ENCODE assay signal across 11 cellular contexts in the genomic region with DNA sequence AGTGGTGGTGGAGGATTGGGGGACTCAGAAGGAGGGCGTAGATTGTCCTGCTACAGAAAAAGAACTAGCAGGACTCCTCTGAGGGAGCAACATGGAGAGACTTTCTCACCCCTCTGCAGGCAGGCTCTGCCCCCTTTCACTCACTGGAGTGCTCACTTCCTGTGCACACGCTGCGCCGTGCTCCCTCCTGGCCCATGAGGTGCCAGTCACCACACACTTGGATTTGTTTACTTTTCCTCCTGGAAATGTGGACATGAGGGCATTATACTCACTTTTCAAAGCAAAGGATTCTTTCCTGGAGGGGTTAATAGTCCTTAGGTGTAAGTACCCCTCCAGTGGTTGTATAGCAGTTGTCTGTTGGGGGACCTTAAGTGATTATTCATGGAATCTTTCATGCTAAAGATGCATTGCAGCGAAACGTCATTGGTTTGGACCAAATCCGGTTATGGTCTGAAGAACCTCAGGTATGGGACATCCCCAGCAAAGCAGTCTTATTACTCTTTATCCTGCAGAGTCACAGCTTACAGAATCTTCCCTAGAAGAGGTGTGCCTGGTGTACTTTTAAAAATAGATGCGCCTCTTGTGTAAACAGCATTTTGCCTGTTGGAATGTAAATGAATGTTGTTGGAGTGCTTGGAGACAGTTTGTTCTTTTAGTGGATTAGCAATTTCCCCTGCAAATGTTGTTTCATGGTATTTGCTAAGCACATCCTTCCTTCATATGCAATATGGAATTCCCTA.
DNase-seq lines count a peak whose midpoint lies in the region; TF ChIP-seq lines count a peak whose summit lies in the region.
"Had no signal": no experiment of that assay in that cellular context is flagged by ENCODE, and none has a peak within 500 bp of the region (broad histone marks: within the 10 kb centered on the region; RNA-seq: fewer than 3 reads in every experiment).

No MANE protein-coding gene starts in this region.

- no peaks in the 10 kb centered on the region for H3K27me3 ChIP-seq in tibial nerve

- WGBS in tibial nerve, 2 donors: 78 to 80% methylated on average over 8 of the region's 8 CpGs

- peak; percentile 52 to 71 for TF ChIP-seq EP300 in tibial nerve (IDR thresholded peaks at IDR 0.05)

- H3K27ac Mint-ChIP-seq in activated CD4-positive, alpha-beta T cell treated with anti-CD3 and anti-CD28 coated beads, Interleukin-2, amount 10 ng/mL, durations not matched to agents 7 days and 5 days: no peak overlapping the region

- H3K9me3 Mint-ChIP-seq in activated CD4-positive, alpha-beta T cell treated with anti-CD3 and anti-CD28 coated beads, Interleukin-2, amount 10 ng/mL, durations not matched to agents 7 days and 5 days: no peaks in the 10 kb centered on the region

- CTCF ChIA-PET in activated CD4-positive, alpha-beta T cell treated with anti-CD3 and anti-CD28 coated beads, Interleukin-2, amount 10 ng/mL, durations not matched to agents 7 days and 5 days (lab: Charles Lee): interaction anchor here (1.1 kb wide), 1 partner anchor 42 kb away, joined by 3 read pairs; no protein-coding TSS in a partner anchor

- peaks cover 2% of the 10 kb centered on the region for H3K4me1 Mint-ChIP-seq in activated CD4-positive, alpha-beta T cell treated with anti-CD3 and anti-CD28 coated beads, Interleukin-2, amount 10 ng/mL, durations not matched to agents 7 days and 5 days

- TF ChIP-seq CTCF in tibial nerve (IDR thresholded peaks at IDR 0.05): no peak

- no peak overlapping the region for H3K4me3 Mint-ChIP-seq in activated CD4-positive, alpha-beta T cell treated with anti-CD3 and anti-CD28 coated beads, Interleukin-2, amount 10 ng/mL, durations not matched to agents 7 days and 5 days

- DNase-seq in DMS53 (lab: John Stamatoyannopoulos, UW) (peak; percentile 39), DMS53 treated with DMSO at 0.1 percent for 48 hours (lab: John Stamatoyannopoulos, UW; ENCODE audit: unreplicated experiment) (no peak), lung microvascular endothelial cell (ENCODE audit: low read depth in 2 of 2) (peak; percentile 65 to 71), tibial nerve (ENCODE audit: low spot score in 2 of 2) (peak in 1 of 2 donors; percentile 5), NCI-H1417 (lab: John Stamatoyannopoulos, UW) (no peak)
- no peak for DNase-seq in activated CD4-positive, alpha-beta T cell treated with anti-CD3 and anti-CD28 coated beads, Interleukin-2, amount 10 ng/mL, durations not matched to agents 7 days and 5 days
- no peak for DNase-seq in activated CD4-positive, alpha-beta T cell treated with anti-CD3 and anti-CD28 coated beads for 1 hour
- DNase-seq: 8988T, activated gamma-delta T cell, naive B cell had no signal

- no peaks in the 10 kb centered on the region for H3K9me3 ChIP-seq in tibial nerve

- no peaks in the 10 kb centered on the region for H3K36me3 ChIP-seq in tibial nerve

- no peak overlapping the region for H3K4me3 ChIP-seq in tibial nerve

- H3K27ac ChIP-seq in cingulate gyrus (ENCODE audit: low read depth, low read length) (peak overlapping the region; percentile 22), tibial nerve (peak overlapping the region; percentile 56 to 85 (median 71))

- peaks cover 4 to 94% (median 55%) of the 10 kb centered on the region in 4 donors for H3K4me1 ChIP-seq in tibial nerve

- TF ChIP-seq POLR2A in tibial nerve (IDR thresholded peaks at IDR 0.05): no peak

- no peaks in the 10 kb centered on the region for H3K27me3 Mint-ChIP-seq in activated CD4-positive, alpha-beta T cell treated with anti-CD3 and anti-CD28 coated beads, Interleukin-2, amount 10 ng/mL, durations not matched to agents 7 days and 5 days
- H3K27me3 Mint-ChIP-seq: naive B cell had no signal

- POLR2A ChIA-PET in activated CD4-positive, alpha-beta T cell treated with anti-CD3 and anti-CD28 coated beads, Interleukin-2, amount 10 ng/mL, durations not matched to agents 7 days and 5 days (lab: Charles Lee): no interaction called here

- no peaks in the 10 kb centered on the region for H3K36me3 Mint-ChIP-seq in activated CD4-positive, alpha-beta T cell treated with anti-CD3 and anti-CD28 coated beads, Interleukin-2, amount 10 ng/mL, durations not matched to agents 7 days and 5 days (ENCODE audit: low read depth)
- H3K36me3 Mint-ChIP-seq: naive B cell had no signal

Comparison
In these comparisons a context has a peak if more than half of its experiments do, and no peak if none do; other contexts are left out.
1. DNase-seq: peak in DMS53 (single experiment) and lung microvascular endothelial cell (2 of 2); none in DMS53 treated with DMSO at 0.1 percent for 48 hours (single experiment), activated CD4-positive, alpha-beta T cell treated with anti-CD3 and anti-CD28 coated beads, Interleukin-2, amount 10 ng/mL, durations not matched to agents 7 days and 5 days (single experiment), NCI-H1417 (0 of 3) and activated CD4-positive, alpha-beta T cell treated with anti-CD3 and anti-CD28 coated beads for 1 hour (single experiment).